8 cellular contexts compared by ENCODE assay signal in genomic region chr7:8418627-8419245, GRCh38. TPM values are rescaled to one million over a fixed set of nuclear protein-coding genes. Genes with fewer than 3 reads are reported as not detected.
DNase-seq lines count a peak whose midpoint lies in the region; ATAC-seq and TF ChIP-seq lines count a peak whose summit lies in the region.

No MANE protein-coding gene starts in this region.

- H3K27me3 Mint-ChIP-seq in activated naive CD4-positive, alpha-beta T cell treated with anti-CD3 and anti-CD28 coated beads, Interleukin-2, amount 10 ng/mL, durations not matched to agents 7 days and 5 days = no peaks in the 10 kb centered on the region
- peaks cover 2% of the 10 kb centered on the region for H3K27me3 Mint-ChIP-seq in T-helper 2 cell treated with Interferon-gamma antibody and Interleukin-4, amounts not matched to agents 5 μg/mL and 100 μg/mL, for 36 hours (ENCODE audit: low read depth)

- H3K4me1 ChIP-seq in hepatocyte (ENCODE audit: insufficient read depth) = no peaks in the 10 kb centered on the region

- TF ChIP-seq CTCF in hepatocyte (IDR thresholded peaks at IDR 0.05; ENCODE audit: poor library complexity) = peak; percentile 80

- no peak overlapping the region for H3K4me3 ChIP-seq in hepatocyte

- no peak overlapping the region for H3K27ac ChIP-seq in hepatocyte

- H3K27me3 ChIP-seq in hepatocyte = no peaks in the 10 kb centered on the region

- no peak overlapping the region for H3K4me3 Mint-ChIP-seq in activated naive CD4-positive, alpha-beta T cell treated with anti-CD3 and anti-CD28 coated beads, Interleukin-2, amount 10 ng/mL, durations not matched to agents 7 days and 5 days
- no peak overlapping the region for H3K4me3 Mint-ChIP-seq in T-helper 2 cell treated with Interferon-gamma antibody and Interleukin-4, amounts not matched to agents 5 μg/mL and 100 μg/mL, for 36 hours

- peak; percentile 82 for DNase-seq in DMS53 treated with DMSO at 0.1 percent for 48 hours (lab: John Stamatoyannopoulos, UW; ENCODE audit: unreplicated experiment)
- DNase-seq in NCI-H748 treated with DMSO at 0.1 percent for 48 hours (lab: John Stamatoyannopoulos, UW) = peak; percentile 84
- DNase-seq in activated naive CD4-positive, alpha-beta T cell treated with anti-CD3 and anti-CD28 coated beads, Interleukin-2, amount 10 ng/mL, durations not matched to agents 7 days and 5 days = peak; percentile 54
- DNase-seq in hepatocyte (ENCODE audit: low spot score) = peak; percentile 87
- peak; percentile 43 to 51 for DNase-seq in stimulated activated CD4-positive, alpha-beta T cell treated with anti-CD3 and anti-CD28 coated beads, Interleukin-2, amount 100 ng/mL, for 48 hours
- no peak for DNase-seq in T-helper 2 cell treated with Interferon-gamma antibody and Interleukin-4, amounts not matched to agents 5 μg/mL and 100 μg/mL, for 36 hours (ENCODE audit: low spot score)

- no peaks in the 10 kb centered on the region for H4K20me1 ChIP-seq in hepatocyte (ENCODE audit: insufficient read depth, poor library complexity, severe bottlenecking)

- H3K79me2 ChIP-seq in hepatocyte = no peaks in the 10 kb centered on the region

- no peaks in the 10 kb centered on the region for H3K36me3 Mint-ChIP-seq in activated naive CD4-positive, alpha-beta T cell treated with anti-CD3 and anti-CD28 coated beads, Interleukin-2, amount 10 ng/mL, durations not matched to agents 7 days and 5 days
- H3K36me3 Mint-ChIP-seq in T-helper 2 cell treated with Interferon-gamma antibody and Interleukin-4, amounts not matched to agents 5 μg/mL and 100 μg/mL, for 36 hours (ENCODE audit: low read depth) = no peaks in the 10 kb centered on the region

- no peaks in the 10 kb centered on the region for H3K9me3 ChIP-seq in hepatocyte (ENCODE audit: low read depth)

- ATAC-seq in GM19328 (IDR thresholded peaks at IDR 0.05; ENCODE audit: unreplicated experiment) (peak; percentile 89), HG03457 (IDR thresholded peaks at IDR 0.05; ENCODE audit: unreplicated experiment) (peak; percentile 71)

- H3K4me2 ChIP-seq in hepatocyte = no peak overlapping the region

- CTCF ChIA-PET in activated naive CD4-positive, alpha-beta T cell treated with anti-CD3 and anti-CD28 coated beads, Interleukin-2, amount 10 ng/mL, durations not matched to agents 7 days and 5 days (lab: Charles Lee) = interaction anchor here (1.0 to 1.4 kb wide), 4 partner anchors 27 to 1994 kb away, joined by 4 to 6 read pairs (median 5); no protein-coding TSS in a partner anchor

- no peak overlapping the region for H2AFZ ChIP-seq in hepatocyte

- no peaks in the 10 kb centered on the region for H3K9me2 ChIP-seq in hepatocyte (replicated peaks; ENCODE audit: insufficient read depth)

- no peaks in the 10 kb centered on the region for H3K4me1 Mint-ChIP-seq in activated naive CD4-positive, alpha-beta T cell treated with anti-CD3 and anti-CD28 coated beads, Interleukin-2, amount 10 ng/mL, durations not matched to agents 7 days and 5 days
- no peaks in the 10 kb centered on the region for H3K4me1 Mint-ChIP-seq in T-helper 2 cell treated with Interferon-gamma antibody and Interleukin-4, amounts not matched to agents 5 μg/mL and 100 μg/mL, for 36 hours (ENCODE audit: low read depth)

- H3K36me3 ChIP-seq in hepatocyte (replicated peaks; ENCODE audit: insufficient read depth, low read depth) = no peaks in the 10 kb centered on the region

- 0% methylated on average over 1 of the region's 1 CpG for WGBS in hepatocyte (ENCODE audit: low lambda C conversion rate, missing lambda C conversion rate)

- H3K27ac Mint-ChIP-seq in activated naive CD4-positive, alpha-beta T cell treated with anti-CD3 and anti-CD28 coated beads, Interleukin-2, amount 10 ng/mL, durations not matched to agents 7 days and 5 days = no peak overlapping the region
- no peak overlapping the region for H3K27ac Mint-ChIP-seq in T-helper 2 cell treated with Interferon-gamma antibody and Interleukin-4, amounts not matched to agents 5 μg/mL and 100 μg/mL, for 36 hours

- no peaks in the 10 kb centered on the region for H3K9me3 Mint-ChIP-seq in activated naive CD4-positive, alpha-beta T cell treated with anti-CD3 and anti-CD28 coated beads, Interleukin-2, amount 10 ng/mL, durations not matched to agents 7 days and 5 days
- H3K9me3 Mint-ChIP-seq in T-helper 2 cell treated with Interferon-gamma antibody and Interleukin-4, amounts not matched to agents 5 μg/mL and 100 μg/mL, for 36 hours = no peaks in the 10 kb centered on the region

RNA-seq across cellular contexts. Expression of gene NXPH1, which starts 14.7 kb away (rescaled TPM):
- total RNA-seq in hepatocyte = 0.28 TPM in 1 of 2 replicates, not detected in the other
- not detected in 2 replicates for polyA plus RNA-seq in hepatocyte
